12 cellular contexts compared by ENCODE assay signal in the genomic region with DNA sequence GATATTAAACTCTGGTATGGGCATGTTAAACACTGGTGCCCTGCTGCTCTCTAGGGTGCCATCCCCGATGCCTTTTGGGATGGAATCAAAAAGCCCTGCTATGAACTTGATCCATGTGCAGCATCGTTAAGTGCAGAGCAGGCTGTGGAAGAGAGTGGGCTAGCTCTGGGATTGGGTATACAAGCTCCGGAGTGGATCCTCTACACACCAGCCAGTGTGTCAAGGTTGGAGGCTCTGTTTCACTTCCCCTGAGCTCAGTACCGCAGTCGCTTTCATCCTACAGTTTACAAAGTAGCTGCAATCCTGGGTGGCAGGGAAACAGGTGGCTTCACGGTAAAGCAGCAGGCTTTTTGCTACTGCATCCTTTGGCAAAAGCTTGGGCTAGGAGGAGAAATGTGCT.
DNase-seq lines count a peak whose midpoint lies in the region; ATAC-seq and TF ChIP-seq lines count a peak whose summit lies in the region.
"Had no signal": no experiment of that assay in that cellular context is flagged by ENCODE, and none has a peak within 500 bp of the region (broad histone marks: within the 10 kb centered on the region; RNA-seq: fewer than 3 reads in every experiment).

No MANE protein-coding gene starts in this region.

- H3K36me3 ChIP-seq in mucosa of descending colon (ENCODE audit: low read depth) (no peaks in the 10 kb centered on the region), thyroid gland (no peaks in the 10 kb centered on the region)
- H3K36me3 ChIP-seq: suprapubic skin had no signal

- H3K4me1 ChIP-seq in mucosa of descending colon (ENCODE audit: low read depth): peaks cover 39% of the 10 kb centered on the region
- H3K4me1 ChIP-seq in thyroid gland: peaks cover 27 to 28% of the 10 kb centered on the region in 2 donors

- peaks cover 7% of the 10 kb centered on the region for H3K27me3 Mint-ChIP-seq in activated CD4-positive, alpha-beta T cell treated with anti-CD3 and anti-CD28 coated beads for 36 hours
- H3K27me3 Mint-ChIP-seq: activated naive CD8-positive, alpha-beta T cell treated with anti-CD3 and anti-CD28 coated beads, Interleukin-2, amount 50 U/mL, for 24 hours had no signal

- no peak for TF ChIP-seq CTCF in coronary artery (IDR thresholded peaks at IDR 0.05)
- TF ChIP-seq CTCF in mucosa of descending colon (IDR thresholded peaks at IDR 0.05): no peak
- TF ChIP-seq CTCF in thyroid gland (IDR thresholded peaks at IDR 0.05): no peak

- POLR2A ChIA-PET in activated CD4-positive, alpha-beta T cell treated with anti-CD3 and anti-CD28 coated beads for 36 hours (lab: Charles Lee): no interaction called here

- TF ChIP-seq POLR2A in thyroid gland (IDR thresholded peaks at IDR 0.05): no peak

- intact Hi-C loops in mucosa of descending colon (cut with DNase I, micrococcal nuclease): no loop called here
- intact Hi-C loops in thyroid gland (cut with DNase I): no loop called here
- intact Hi-C loops in activated CD4-positive, alpha-beta T cell treated with anti-CD3 and anti-CD28 coated beads for 36 hours (cut with DNase I, micrococcal nuclease): no loop called here

- H3K4me3 Mint-ChIP-seq in activated CD4-positive, alpha-beta T cell treated with anti-CD3 and anti-CD28 coated beads for 36 hours: no peak overlapping the region
- H3K4me3 Mint-ChIP-seq: activated naive CD8-positive, alpha-beta T cell treated with anti-CD3 and anti-CD28 coated beads, Interleukin-2, amount 50 U/mL, for 24 hours had no signal

- no peaks in the 10 kb centered on the region for H3K36me3 Mint-ChIP-seq in activated CD4-positive, alpha-beta T cell treated with anti-CD3 and anti-CD28 coated beads for 36 hours (ENCODE audit: low read depth)

- H3K9me3 ChIP-seq in mucosa of descending colon (no peaks in the 10 kb centered on the region), thyroid gland (no peaks in the 10 kb centered on the region)
- H3K9me3 ChIP-seq: suprapubic skin had no signal

- ATAC-seq in mucosa of descending colon (peak; percentile 37), HG03354 (IDR thresholded peaks at IDR 0.05; ENCODE audit: poor library complexity, severe bottlenecking, unreplicated experiment) (no peak)
- ATAC-seq in activated CD4-positive, alpha-beta T cell treated with anti-CD3 and anti-CD28 coated beads for 36 hours: no peak
- ATAC-seq: activated naive CD8-positive, alpha-beta T cell treated with anti-CD3 and anti-CD28 coated beads, Interleukin-2, amount 50 U/mL, for 24 hours had no signal

- no peak overlapping the region for H3K27ac Mint-ChIP-seq in activated CD4-positive, alpha-beta T cell treated with anti-CD3 and anti-CD28 coated beads for 36 hours
- H3K27ac Mint-ChIP-seq: activated naive CD8-positive, alpha-beta T cell treated with anti-CD3 and anti-CD28 coated beads, Interleukin-2, amount 50 U/mL, for 24 hours had no signal

- H3K4me3 ChIP-seq in coronary artery (peak overlapping the region; percentile 59), mucosa of descending colon (no peak overlapping the region), thyroid gland (replicated peaks in 1 of 3) (no peak overlapping the region)
- H3K4me3 ChIP-seq: suprapubic skin had no signal

- H3K27ac ChIP-seq in coronary artery (peak overlapping the region; percentile 53 to 60), thyroid gland (peak overlapping the region; percentile 66 to 81 (median 75))
- H3K27ac ChIP-seq: suprapubic skin had no signal

- H3K27me3 ChIP-seq in thyroid gland: no peaks in the 10 kb centered on the region
- H3K27me3 ChIP-seq: suprapubic skin had no signal

- CTCF ChIA-PET in activated CD4-positive, alpha-beta T cell treated with anti-CD3 and anti-CD28 coated beads for 36 hours (lab: Charles Lee): interaction anchor here (1.2 kb wide), 1 partner anchor 18 kb away, joined by 3 read pairs; no protein-coding TSS in a partner anchor

- no peaks in the 10 kb centered on the region for H3K4me1 Mint-ChIP-seq in activated CD4-positive, alpha-beta T cell treated with anti-CD3 and anti-CD28 coated beads for 36 hours
- H3K4me1 Mint-ChIP-seq: activated naive CD8-positive, alpha-beta T cell treated with anti-CD3 and anti-CD28 coated beads, Interleukin-2, amount 50 U/mL, for 24 hours had no signal

- DNase-seq in NCI-H1694 treated with DMSO at 0.1 percent for 48 hours (lab: John Stamatoyannopoulos, UW) (peak; percentile 66), NCI-H1694 (lab: John Stamatoyannopoulos, UW) (no peak), coronary artery (ENCODE audit: low spot score) (no peak), mucosa of descending colon (peak in 1 of 3 donors; percentile 14), thyroid gland (peak in 1 of 2 donors; percentile 10), epidermal melanocyte (ENCODE audit: insufficient read length, low spot score) (no peak)
- DNase-seq in activated CD4-positive, alpha-beta T cell treated with anti-CD3 and anti-CD28 coated beads for 36 hours: no peak
- DNase-seq: activated CD8-positive, alpha-beta memory T cell treated with anti-CD3 and anti-CD28 coated beads, Interleukin-2, amount 50 U/mL, for 48 hours; activated naive CD8-positive, alpha-beta T cell treated with anti-CD3 and anti-CD28 coated beads, Interleukin-2, amount 50 U/mL, for 24 hours; NCI-H2107 had no signal

- 38 to 51% methylated on average over 6 of the region's 6 CpGs for WGBS in thyroid gland, 2 donors

- H3K9me3 Mint-ChIP-seq in activated CD4-positive, alpha-beta T cell treated with anti-CD3 and anti-CD28 coated beads for 36 hours (ENCODE audit: low read depth): no peaks in the 10 kb centered on the region
- H3K9me3 Mint-ChIP-seq: activated naive CD8-positive, alpha-beta T cell treated with anti-CD3 and anti-CD28 coated beads, Interleukin-2, amount 50 U/mL, for 24 hours had no signal
